ENCODE assay signal across 1 cellular context in the genomic region with DNA sequence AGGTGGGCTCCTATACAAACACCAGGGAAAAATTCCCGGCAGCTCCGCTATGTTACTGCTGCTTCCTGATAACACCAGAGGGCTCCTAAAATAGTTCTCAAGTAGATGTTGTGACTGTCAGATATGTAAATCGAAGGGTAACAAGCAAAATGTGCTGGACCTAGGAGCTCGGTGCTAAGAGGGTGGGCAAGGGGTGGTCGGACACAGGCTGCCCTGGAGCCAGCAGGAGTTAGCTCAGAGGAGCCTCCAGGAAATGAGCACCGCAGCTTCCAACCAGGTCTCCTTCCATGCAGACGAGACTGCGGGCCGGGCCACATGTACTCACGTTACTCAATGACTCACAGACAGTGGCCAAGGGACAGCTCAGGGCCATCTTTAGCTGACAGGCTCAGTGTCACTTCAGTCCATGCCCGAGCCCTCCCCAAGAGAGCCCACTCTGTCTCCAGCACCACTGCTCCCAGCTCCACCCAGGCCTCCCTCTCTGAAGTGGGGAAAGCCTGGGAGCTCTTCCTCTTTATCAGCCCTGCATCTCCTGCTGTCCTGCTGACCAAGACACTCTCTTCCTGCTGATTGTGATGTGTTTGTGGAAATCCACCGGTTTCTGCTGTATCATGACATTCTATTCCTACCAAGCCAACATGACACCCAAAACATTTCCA.
TF ChIP-seq lines count a peak whose summit lies in the region.

No MANE protein-coding gene starts in this region.

TF ChIP-seq in K562, 482 proteins besides CTCF, POLR2A, EP300 and RAD21 (continued from another document and continues in another):
- TF ChIP-seq, protein P1, sequence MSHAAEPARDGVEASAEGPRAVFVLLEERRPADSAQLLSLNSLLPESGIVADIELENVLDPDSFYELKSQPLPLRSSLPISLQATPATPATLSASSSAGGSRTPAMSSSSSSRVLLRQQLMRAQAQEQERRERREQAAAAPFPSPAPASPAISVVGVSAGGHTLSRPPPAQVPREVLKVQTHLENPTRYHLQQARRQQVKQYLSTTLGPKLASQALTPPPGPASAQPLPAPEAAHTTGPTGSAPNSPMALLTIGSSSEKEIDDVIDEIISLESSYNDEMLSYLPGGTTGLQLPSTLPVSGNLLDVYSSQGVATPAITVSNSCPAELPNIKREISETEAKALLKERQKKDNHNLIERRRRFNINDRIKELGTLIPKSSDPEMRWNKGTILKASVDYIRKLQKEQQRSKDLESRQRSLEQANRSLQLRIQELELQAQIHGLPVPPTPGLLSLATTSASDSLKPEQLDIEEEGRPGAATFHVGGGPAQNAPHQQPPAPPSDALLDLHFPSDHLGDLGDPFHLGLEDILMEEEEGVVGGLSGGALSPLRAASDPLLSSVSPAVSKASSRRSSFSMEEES (CRISPR knock-in tag; IDR thresholded peaks at IDR 0.05) = no peak
- TF ChIP-seq POLR2AphosphoS2 (IDR thresholded peaks at IDR 0.05; ENCODE audit: low read length) = no peak
- no peak for TF ChIP-seq GTF2F1 (IDR thresholded peaks at IDR 0.05; ENCODE audit: low read depth, low read length)
- TF ChIP-seq ZC3H4 (CRISPR knock-in tag; IDR thresholded peaks at IDR 0.05; ENCODE audit: borderline replicate concordance) = no peak
- TF ChIP-seq ZNF830 (CRISPR knock-in tag; IDR thresholded peaks at IDR 0.05) = no peak
- TF ChIP-seq HDAC3 (IDR thresholded peaks at IDR 0.05; ENCODE audit: borderline replicate concordance, partially characterized antibody) = no peak
- no peak for TF ChIP-seq HOXB6 (CRISPR knock-in tag; IDR thresholded peaks at IDR 0.05; ENCODE audit: borderline replicate concordance)
- no peak for TF ChIP-seq ZNF324 (CRISPR knock-in tag; IDR thresholded peaks at IDR 0.05)
- no peak for TF ChIP-seq BMI1 (IDR thresholded peaks at IDR 0.05; ENCODE audit: low read length)
- TF ChIP-seq LEF1 (IDR thresholded peaks at IDR 0.05) = peak; percentile 62; the same call in 1 of the 2 replicates
- TF ChIP-seq SMARCC2 (IDR thresholded peaks at IDR 0.05; ENCODE audit: low read depth) = 0 out of 2 replicates have a peak, but pooled peaks have one; percentile 43
- no peak for TF ChIP-seq MED1 (CRISPR knock-in tag; IDR thresholded peaks at IDR 0.05; ENCODE audit: borderline replicate concordance)
- no peak for TF ChIP-seq RBM14 (IDR thresholded peaks at IDR 0.05; ENCODE audit: borderline replicate concordance, insufficient read depth, low read depth, low read length)
- no peak for TF ChIP-seq ZNF217 (CRISPR knock-in tag; IDR thresholded peaks at IDR 0.05)
- TF ChIP-seq ILF3 (IDR thresholded peaks at IDR 0.05; ENCODE audit: borderline replicate concordance) = no peak
- no peak for TF ChIP-seq ZNF165 (CRISPR knock-in tag; IDR thresholded peaks at IDR 0.05; ENCODE audit: borderline replicate concordance)
- TF ChIP-seq HNRNPUL1 (IDR thresholded peaks at IDR 0.05; ENCODE audit: low read length) = no peak
- TF ChIP-seq SMC3 (conservative IDR thresholded peaks at IDR 0.05; ENCODE audit: insufficient read depth, low read depth, low read length) = no peak
- no peak for TF ChIP-seq RBM22 (IDR thresholded peaks at IDR 0.05; ENCODE audit: low read depth, low read length, poor library complexity, severe bottlenecking)
- TF ChIP-seq NFYB (IDR thresholded peaks at IDR 0.05; ENCODE audit: extremely low read depth, insufficient read length) = no peak
- TF ChIP-seq NCOA2 (IDR thresholded peaks at IDR 0.05; ENCODE audit: partially characterized antibody in 2 of 2) = no peak
- TF ChIP-seq ZBTB49 (CRISPR knock-in tag; IDR thresholded peaks at IDR 0.05; ENCODE audit: borderline replicate concordance) = no peak
- TF ChIP-seq CUX1 (CRISPR knock-in tag; IDR thresholded peaks at IDR 0.05) = no peak
- TF ChIP-seq ARID1B (IDR thresholded peaks at IDR 0.05) = peak; percentile 82
- TF ChIP-seq ZC3H8 (IDR thresholded peaks at IDR 0.05) = 0 out of 2 replicates have a peak, but pooled peaks have one; percentile 21
- no peak for TF ChIP-seq ZNF551 (CRISPR knock-in tag; IDR thresholded peaks at IDR 0.05)
- TF ChIP-seq TBL1XR1 (IDR thresholded peaks at IDR 0.05; ENCODE audit: low read length in 2 of 2) = peak in 1 of 2 experiments; percentile 64; a peak in 1 of 4 replicates
- peak; percentile 75; the same call in 1 of the 2 replicates for TF ChIP-seq SPI1 (IDR thresholded peaks at IDR 0.05; ENCODE audit: borderline replicate concordance, low read depth, low read length)
- TF ChIP-seq HDAC1 (IDR thresholded peaks at IDR 0.05) = peak in 1 of 2 experiments; percentile 66; a peak in 2 of 4 replicates
- no peak for TF ChIP-seq POU5F1 (IDR thresholded peaks at IDR 0.05; ENCODE audit: borderline replicate concordance, low read depth, low read length, partially characterized antibody)
- peak; percentile 23 for TF ChIP-seq GABPA (tag; conservative IDR thresholded peaks at IDR 0.05; ENCODE audit: low read depth)
- TF ChIP-seq, protein P2, sequence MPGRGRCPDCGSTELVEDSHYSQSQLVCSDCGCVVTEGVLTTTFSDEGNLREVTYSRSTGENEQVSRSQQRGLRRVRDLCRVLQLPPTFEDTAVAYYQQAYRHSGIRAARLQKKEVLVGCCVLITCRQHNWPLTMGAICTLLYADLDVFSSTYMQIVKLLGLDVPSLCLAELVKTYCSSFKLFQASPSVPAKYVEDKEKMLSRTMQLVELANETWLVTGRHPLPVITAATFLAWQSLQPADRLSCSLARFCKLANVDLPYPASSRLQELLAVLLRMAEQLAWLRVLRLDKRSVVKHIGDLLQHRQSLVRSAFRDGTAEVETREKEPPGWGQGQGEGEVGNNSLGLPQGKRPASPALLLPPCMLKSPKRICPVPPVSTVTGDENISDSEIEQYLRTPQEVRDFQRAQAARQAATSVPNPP (IDR thresholded peaks at IDR 0.05; ENCODE audit: borderline replicate concordance, insufficient read depth, insufficient read length) = no peak
- TF ChIP-seq STAT6 (CRISPR knock-in tag; IDR thresholded peaks at IDR 0.05) = no peak
- no peak for TF ChIP-seq PHTF2 (CRISPR knock-in tag; IDR thresholded peaks at IDR 0.05)
- no peak for TF ChIP-seq TCF7 (IDR thresholded peaks at IDR 0.05; ENCODE audit: borderline replicate concordance)
- no peak for TF ChIP-seq HLTF (IDR thresholded peaks at IDR 0.05)
- TF ChIP-seq TOE1 (IDR thresholded peaks at IDR 0.05; ENCODE audit: borderline replicate concordance) = no peak; the same call in 1 of the 2 replicates
- TF ChIP-seq TOE1 (CRISPR knock-in tag; IDR thresholded peaks at IDR 0.05; ENCODE audit: borderline replicate concordance, low read depth) = no peak
- TF ChIP-seq ZNF511 (CRISPR knock-in tag; IDR thresholded peaks at IDR 0.05) = peak; percentile 59
- no peak for TF ChIP-seq CBX1 (IDR thresholded peaks at IDR 0.05; ENCODE audit: low read depth)
- no peak for TF ChIP-seq DNMT1 (IDR thresholded peaks at IDR 0.05)
- no peak for TF ChIP-seq IRF2 (CRISPR knock-in tag; IDR thresholded peaks at IDR 0.05)
- peak; percentile 80; the same call in 1 of the 2 replicates for TF ChIP-seq ZNF584 (CRISPR knock-in tag; IDR thresholded peaks at IDR 0.05; ENCODE audit: low read depth)
- no peak for TF ChIP-seq PHF21A (IDR thresholded peaks at IDR 0.05; ENCODE audit: borderline replicate concordance, low read depth)
- peak; percentile 27 for TF ChIP-seq E2F8 (IDR thresholded peaks at IDR 0.05; ENCODE audit: low read depth, partially characterized antibody)
- TF ChIP-seq ADNP (tag; IDR thresholded peaks at IDR 0.05) = no peak
- TF ChIP-seq SREBF1 (IDR thresholded peaks at IDR 0.05; ENCODE audit: borderline replicate concordance, low read depth, low read length) = no peak
